In the genomic region with DNA sequence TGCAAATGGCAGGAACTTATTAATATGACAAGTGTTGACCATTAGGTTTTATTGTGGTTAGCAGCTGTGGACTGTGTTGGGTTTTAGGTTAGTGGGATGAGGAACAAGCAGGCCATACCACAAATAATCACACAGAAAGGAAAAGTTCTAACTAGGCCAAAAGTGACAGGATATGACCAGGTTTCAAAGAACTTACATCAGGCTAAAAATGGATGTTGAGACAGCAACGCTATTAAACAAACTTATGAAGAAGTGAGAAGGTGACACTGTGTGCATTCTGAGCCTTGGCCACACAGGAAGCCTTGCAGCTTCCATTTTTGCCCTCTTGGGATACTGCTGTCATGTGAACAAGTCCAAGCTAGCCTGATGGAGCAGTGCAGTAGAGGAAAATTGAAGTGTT, we compare ENCODE assay signal across 11 cellular contexts.
DNase-seq lines count a peak whose midpoint lies in the region; ATAC-seq and TF ChIP-seq lines count a peak whose summit lies in the region.
"Had no signal": no experiment of that assay in that cellular context is flagged by ENCODE, and none has a peak within 500 bp of the region (broad histone marks: within the 10 kb centered on the region; RNA-seq: fewer than 3 reads in every experiment).

No MANE protein-coding gene starts in this region.

- no peaks in the 10 kb centered on the region for H3K36me3 ChIP-seq in ascending aorta

- CTCF ChIA-PET in GM10248 (lab: Yijun Ruan, JAX), result no interaction called here

- no peaks in the 10 kb centered on the region for H3K27me3 ChIP-seq in ascending aorta

- no peak overlapping the region for H3K4me3 ChIP-seq in ascending aorta
- H3K4me3 ChIP-seq: coronary artery had no signal

- peak; percentile 13 for DNase-seq in GM10248 (ENCODE audit: extremely low spot score)
- DNase-seq in ascending aorta (ENCODE audit: low spot score in 2 of 2), result peak in 1 of 2 donors; percentile 63
- DNase-seq in medulla oblongata (ENCODE audit: extremely low spot score), result peak; percentile 7
- no peak for DNase-seq in activated effector memory CD4-positive, alpha-beta T cell treated with anti-CD3 and anti-CD28 coated beads, Interleukin-2, amount 50 U/mL, for 16 hours
- no peak for DNase-seq in stimulated activated CD4-positive, alpha-beta T cell treated with anti-CD3 and anti-CD28 coated beads, Interleukin-2, amount 100 ng/mL, for 48 hours
- DNase-seq in iPS-NIHi11 (ENCODE audit: low spot score), result no peak
- DNase-seq: activated CD4-positive, CD25-positive, alpha-beta regulatory T cell treated with anti-CD3 and anti-CD28 coated beads, Interleukin-2, amount 50 U/mL, for 72 hours; CD4-positive, alpha-beta T cell had no signal

- ATAC-seq in HG02870 (IDR thresholded peaks at IDR 0.05; ENCODE audit: unreplicated experiment), result peak; percentile 51
- ATAC-seq in GM19023 (IDR thresholded peaks at IDR 0.05; ENCODE audit: unreplicated experiment), result no peak

- peak overlapping the region; percentile 36 for H3K27ac ChIP-seq in ascending aorta

- TF ChIP-seq CTCF in GM10248 (IDR thresholded peaks at IDR 0.05; ENCODE audit: control extremely low read depth, extremely low read depth, low read depth, missing control alignments) (no peak), ascending aorta (IDR thresholded peaks at IDR 0.05) (no peak)

- H3K4me1 ChIP-seq in ascending aorta, result peaks cover 0 to 13% of the 10 kb centered on the region in 2 donors

- POLR2A ChIA-PET in GM10248 (lab: Yijun Ruan, JAX), result no interaction called here

- no peaks in the 10 kb centered on the region for H3K9me3 ChIP-seq in ascending aorta

- intact Hi-C loops in ascending aorta (cut with DNase I), result no loop called here

Comparison
In these comparisons a context has a peak if more than half of its experiments do, and no peak if none do; other contexts are left out.
1. DNase-seq: peak in GM10248 (single experiment) and medulla oblongata (single experiment); none in activated effector memory CD4-positive, alpha-beta T cell treated with anti-CD3 and anti-CD28 coated beads, Interleukin-2, amount 50 U/mL, for 16 hours (single experiment), stimulated activated CD4-positive, alpha-beta T cell treated with anti-CD3 and anti-CD28 coated beads, Interleukin-2, amount 100 ng/mL, for 48 hours (0 of 2) and iPS-NIHi11 (single experiment).